In genomic region chr11:119426142-119426541, GRCh38 we compare ENCODE assay signal across 2 cellular contexts.
TF ChIP-seq lines count a peak whose summit lies in the region.

No MANE protein-coding gene starts in this region.

TF ChIP-seq in GM23338, 12 proteins besides CTCF, POLR2A, EP300 and RAD21:
- TF ChIP-seq CREB1 (CRISPR knock-in tag; IDR thresholded peaks at IDR 0.05; ENCODE audit: low read depth) (no peak), ZNF114 (CRISPR knock-in tag; IDR thresholded peaks at IDR 0.05) (no peak), POLR2AphosphoS5 (IDR thresholded peaks at IDR 0.05; ENCODE audit: low read depth) (no peak), STAT1 (IDR thresholded peaks at IDR 0.05; ENCODE audit: unreplicated experiment) (no peak), EZH2phosphoT487 (IDR thresholded peaks at IDR 0.05; ENCODE audit: unreplicated experiment) (no peak), ETS1 (IDR thresholded peaks at IDR 0.05) (no peak), EZH2 (IDR thresholded peaks at IDR 0.05; ENCODE audit: low read depth, unreplicated experiment) (no peak), ZNF462 (CRISPR knock-in tag; IDR thresholded peaks at IDR 0.05) (no peak), ZNF331 (CRISPR knock-in tag; IDR thresholded peaks at IDR 0.05; ENCODE audit: low read depth) (no peak), JUNB (IDR thresholded peaks at IDR 0.05; ENCODE audit: unreplicated experiment) (no peak), NANOG (IDR thresholded peaks at IDR 0.05; ENCODE audit: borderline replicate concordance) (no peak)

TF ChIP-seq in K562, 482 proteins besides CTCF, POLR2A, EP300 and RAD21:
- TF ChIP-seq PRDM10 (IDR thresholded peaks at IDR 0.05; ENCODE audit: partially characterized antibody) (no peak), CTCFL (IDR thresholded peaks at IDR 0.05; ENCODE audit: borderline replicate concordance, insufficient read depth, low read depth, low read length, poor library complexity, severe bottlenecking) (no peak), PHF20 (IDR thresholded peaks at IDR 0.05; ENCODE audit: partially characterized antibody) (no peak), CREBBP (IDR thresholded peaks at IDR 0.05; ENCODE audit: low read depth, low read length) (no peak), TFE3 (CRISPR knock-in tag; IDR thresholded peaks at IDR 0.05) (peak; percentile 29), ILF3 (IDR thresholded peaks at IDR 0.05; ENCODE audit: borderline replicate concordance) (no peak)
